Comparison of ENCODE assay signal across 8 cellular contexts in the genomic region with DNA sequence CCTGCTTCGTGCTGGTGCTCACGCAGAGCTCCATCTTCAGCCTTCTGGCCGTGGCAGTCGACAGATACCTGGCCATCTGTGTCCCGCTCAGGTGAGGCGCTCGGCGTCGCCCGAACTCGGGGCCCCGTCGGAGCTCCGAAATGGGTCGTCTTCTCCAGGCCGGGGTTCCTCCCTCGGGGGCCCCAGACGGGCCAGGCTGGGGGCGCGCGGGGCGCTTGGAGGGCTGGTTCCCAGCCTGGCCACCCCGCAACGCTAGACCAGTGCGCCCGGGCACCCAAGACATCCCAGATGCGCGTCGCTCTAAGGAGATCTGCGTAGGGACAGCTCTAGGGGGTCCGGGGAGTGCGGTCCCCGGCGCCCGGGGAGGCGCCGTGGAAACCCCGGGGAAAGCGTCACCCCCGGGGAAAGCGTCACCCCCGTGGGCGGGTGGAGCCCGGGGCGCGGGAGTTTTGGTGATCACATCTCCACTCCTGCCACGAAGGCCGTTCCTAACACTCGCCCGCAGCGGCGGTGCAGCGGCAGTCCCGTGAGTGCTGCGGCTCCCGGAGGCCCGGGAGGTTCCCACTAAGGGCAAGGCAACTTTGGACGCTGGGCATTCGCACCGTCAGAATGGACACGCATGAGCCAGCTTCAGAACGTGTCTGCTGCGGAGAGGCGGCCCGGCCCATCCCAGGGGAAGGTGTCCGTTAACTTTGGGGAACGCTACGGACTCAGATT. TPM values are rescaled to one million over a fixed set of nuclear protein-coding genes. Genes with fewer than 3 reads are reported as not detected.
A peak's percentile ranks its signal among the peaks of the same experiment; 100 is the strongest.
DNase-seq lines count a peak whose midpoint lies in the region; ATAC-seq and TF ChIP-seq lines count a peak whose summit lies in the region.

No MANE protein-coding gene starts in this region.

- no peak for TF ChIP-seq CTCF in heart right ventricle (IDR thresholded peaks at IDR 0.05)

- H3K9me3 ChIP-seq in heart right ventricle: peaks cover 0 to 4% (median 0%) of the 10 kb centered on the region in 11 donors

- peak in 7 of 8 donors; percentile 18 to 48 (median 25) for ATAC-seq in heart right ventricle

- H3K27ac ChIP-seq in heart right ventricle: peak overlapping the region in 9 of 10 donors; percentile 32 to 78 (median 56)

- peaks cover 0 to 27% (median 7%) of the 10 kb centered on the region in 7 donors for H3K27me3 ChIP-seq in heart right ventricle

- H3K36me3 ChIP-seq in heart right ventricle: no peaks in the 10 kb centered on the region

- DNase-seq in activated naive CD4-positive, alpha-beta T cell treated with Interleukin-2 at 50 U/mL for 16 hours: peak; percentile 45
- no peak for DNase-seq in activated naive CD4-positive, alpha-beta T cell (lab: John Stamatoyannopoulos, UW)
- DNase-seq in activated T-cell treated with anti-CD3 and anti-CD28 coated beads for 48 hours (ENCODE audit: low read depth) (peak; percentile 25), heart right ventricle (peak in 1 of 2 donors; percentile 26), retina (peak; percentile 67), NCI-H128 (lab: John Stamatoyannopoulos, UW; ENCODE audit: unreplicated experiment) (no peak), NCI-H1694 treated with DMSO at 0.1 percent for 48 hours (lab: John Stamatoyannopoulos, UW) (no peak), cortex of kidney (lab: John Stamatoyannopoulos, UW) (no peak)

- 5% methylated on average over 66 to 68 of the region's 68 CpGs for WGBS in heart right ventricle, 2 donors

- intact Hi-C loops in heart right ventricle (cut with DNase I): loop anchor here in 4 of 10 donors (5.0 to 10.0 kb wide), 2 partner anchors 49 to 52 kb away; partner anchors contain the start of genes TTC19 (in 4 of the 4) and ZSWIM7 (in 4 of the 4)

- H3K4me3 ChIP-seq in heart right ventricle: peak overlapping the region; percentile 9 to 71 (median 61)

- peaks cover 6 to 58% (median 18%) of the 10 kb centered on the region in 9 donors for H3K4me1 ChIP-seq in heart right ventricle

RNA-seq across cellular contexts. Expression of gene ADORA2B, which starts 0.7 kb away (rescaled TPM):
- total RNA-seq in heart right ventricle: 1 to 10 TPM in 2 of 10 donors, under 1 TPM in 8; 0.18 to 2.0 (median 0.64) TPM
- under 1 TPM; 0.59 to 0.67 TPM for polyA plus RNA-seq in heart right ventricle

RNA-seq across cellular contexts. Expression of gene ZSWIM7, which starts 53.9 kb away (rescaled TPM):
- 10 to 100 TPM; 28.5 to 41.8 (median 34.1) TPM for total RNA-seq in heart right ventricle
- 10 to 100 TPM; 33.3 to 50.7 TPM for polyA plus RNA-seq in heart right ventricle

RNA-seq across cellular contexts. Expression of gene TTC19, which starts 54.0 kb away (rescaled TPM):
- total RNA-seq in heart right ventricle: 10 to 100 TPM; 25.1 to 41.1 (median 28.2) TPM
- polyA plus RNA-seq in heart right ventricle: 10 to 100 TPM; 10.8 to 19.4 TPM

Comparison
In these comparisons a context has a peak if more than half of its experiments do, and no peak if none do; other contexts are left out.
1. DNase-seq: peak in activated naive CD4-positive, alpha-beta T cell treated with Interleukin-2 at 50 U/mL for 16 hours (single experiment), activated T-cell treated with anti-CD3 and anti-CD28 coated beads for 48 hours (single experiment) and retina (single experiment); none in activated naive CD4-positive, alpha-beta T cell (0 of 4), NCI-H128 (single experiment), NCI-H1694 treated with DMSO at 0.1 percent for 48 hours (single experiment) and cortex of kidney (single experiment).